Comparison of ENCODE assay signal across 8 cellular contexts in genomic region chr22:42078469-42079318, GRCh38. TPM values are rescaled to one million over a fixed set of nuclear protein-coding genes. Genes with fewer than 3 reads are reported as not detected.
A peak's percentile ranks its signal among the peaks of the same experiment; 100 is the strongest.
DNase-seq lines count a peak whose midpoint lies in the region; ATAC-seq and TF ChIP-seq lines count a peak whose summit lies in the region.

No MANE protein-coding gene starts in this region.

- H3K36me3 ChIP-seq in CD8-positive, alpha-beta memory T cell (ENCODE audit: insufficient read depth, low read length) = peaks cover 13% of the 10 kb centered on the region
- peaks cover 41% of the 10 kb centered on the region for H3K36me3 ChIP-seq in left ventricle myocardium inferior

- CTCF ChIA-PET in CD8-positive, alpha-beta memory T cell (lab: Charles Lee) = interaction anchor here (2.2 to 4.7 kb wide), 2 partner anchors 9 to 12 kb away, joined by 9 to 41 read pairs; partner anchors contain the start of gene NDUFA6

- no peak for DNase-seq in CD8-positive, alpha-beta memory T cell
- DNase-seq in HFFc6 = no peak
- no peak for DNase-seq in activated T-helper 2 cell treated with anti-CD3 and anti-CD28 coated beads, Interferon-gamma antibody, Interleukin-2, Interleukin-4, amounts not matched to agents 10 μg/mL and 5 μg/mL and 100 μg/mL, durations not matched to agents 14 hours and 24 hours and 36 hours (ENCODE audit: low spot score)
- no peak for DNase-seq in left ventricle myocardium inferior
- DNase-seq in sciatic nerve (ENCODE audit: low spot score) = no peak
- DNase-seq in AG08395 (ENCODE audit: low spot score) = no peak
- DNase-seq in NCI-H1417 treated with DMSO at 0.1 percent for 48 hours (lab: John Stamatoyannopoulos, UW) = no peak

- H3K4me1 ChIP-seq in CD8-positive, alpha-beta memory T cell (ENCODE audit: insufficient read depth, low read length) = peaks cover 24% of the 10 kb centered on the region
- H3K4me1 ChIP-seq in left ventricle myocardium inferior = peaks cover 79% of the 10 kb centered on the region

- peaks cover 30 to 57% (median 37%) of the 10 kb centered on the region in 3 donors for H3K4me1 Mint-ChIP-seq in CD8-positive, alpha-beta memory T cell
- H3K4me1 Mint-ChIP-seq in HFFc6 (ENCODE audit: low read depth) = peaks cover 40% of the 10 kb centered on the region
- peaks cover 30% of the 10 kb centered on the region for H3K4me1 Mint-ChIP-seq in activated T-helper 2 cell treated with anti-CD3 and anti-CD28 coated beads, Interferon-gamma antibody, Interleukin-2, Interleukin-4, amounts not matched to agents 10 μg/mL and 5 μg/mL and 100 μg/mL, durations not matched to agents 14 hours and 24 hours and 36 hours (ENCODE audit: low read depth)

- H3K4me3 Mint-ChIP-seq in CD8-positive, alpha-beta memory T cell = peak overlapping the region; percentile 93 to 98 (median 96)
- peak overlapping the region; percentile 98 for H3K4me3 Mint-ChIP-seq in HFFc6
- peak overlapping the region; percentile 97 for H3K4me3 Mint-ChIP-seq in activated T-helper 2 cell treated with anti-CD3 and anti-CD28 coated beads, Interferon-gamma antibody, Interleukin-2, Interleukin-4, amounts not matched to agents 10 μg/mL and 5 μg/mL and 100 μg/mL, durations not matched to agents 14 hours and 24 hours and 36 hours (ENCODE audit: low read depth)

- intact Hi-C loops in activated T-helper 2 cell treated with anti-CD3 and anti-CD28 coated beads, Interferon-gamma antibody, Interleukin-2, Interleukin-4, amounts not matched to agents 10 μg/mL and 5 μg/mL and 100 μg/mL, durations not matched to agents 14 hours and 24 hours and 36 hours (cut with micrococcal nuclease) = loop anchor here (10.0 kb wide), 1 partner anchor 244 kb away; the partner anchor contains the start of gene SREBF2
- intact Hi-C loops in left ventricle myocardium inferior (cut with micrococcal nuclease) (no loop called here), sciatic nerve (cut with DNase I) (no loop called here)

- no peaks in the 10 kb centered on the region for H3K9me3 Mint-ChIP-seq in CD8-positive, alpha-beta memory T cell
- no peaks in the 10 kb centered on the region for H3K9me3 Mint-ChIP-seq in HFFc6
- H3K9me3 Mint-ChIP-seq in activated T-helper 2 cell treated with anti-CD3 and anti-CD28 coated beads, Interferon-gamma antibody, Interleukin-2, Interleukin-4, amounts not matched to agents 10 μg/mL and 5 μg/mL and 100 μg/mL, durations not matched to agents 14 hours and 24 hours and 36 hours = no peaks in the 10 kb centered on the region

- H3K27me3 Mint-ChIP-seq in CD8-positive, alpha-beta memory T cell = no peaks in the 10 kb centered on the region
- H3K27me3 Mint-ChIP-seq in HFFc6 (ENCODE audit: insufficient read depth) = peaks cover 8% of the 10 kb centered on the region
- no peaks in the 10 kb centered on the region for H3K27me3 Mint-ChIP-seq in activated T-helper 2 cell treated with anti-CD3 and anti-CD28 coated beads, Interferon-gamma antibody, Interleukin-2, Interleukin-4, amounts not matched to agents 10 μg/mL and 5 μg/mL and 100 μg/mL, durations not matched to agents 14 hours and 24 hours and 36 hours (ENCODE audit: low read depth)

- POLR2A ChIA-PET in CD8-positive, alpha-beta memory T cell (lab: Charles Lee) = interaction anchor here (0.5 to 3.0 kb wide), 5 partner anchors 8 to 290 kb away, joined by 3 to 68 read pairs (median 6); partner anchors contain the start of genes NAGA and NDUFA6

- H3K27ac ChIP-seq in CD8-positive, alpha-beta memory T cell (ENCODE audit: low read depth, low read length) = peak overlapping the region; percentile 92
- peak overlapping the region; percentile 97 for H3K27ac ChIP-seq in left ventricle myocardium inferior (replicated peaks)

- TF ChIP-seq CTCF in HFFc6 (IDR thresholded peaks at IDR 0.05) = no peak
- no peak for TF ChIP-seq CTCF in left ventricle myocardium inferior (IDR thresholded peaks at IDR 0.05; ENCODE audit: borderline replicate concordance)

- ATAC-seq in sciatic nerve (peak; percentile 31), GM21515 (IDR thresholded peaks at IDR 0.05; ENCODE audit: unreplicated experiment) (no peak)

- peaks cover 2 to 33% (median 6%) of the 10 kb centered on the region in 3 donors for H3K36me3 Mint-ChIP-seq in CD8-positive, alpha-beta memory T cell
- H3K36me3 Mint-ChIP-seq in HFFc6 (ENCODE audit: low read depth) = peaks cover 20% of the 10 kb centered on the region
- H3K36me3 Mint-ChIP-seq in activated T-helper 2 cell treated with anti-CD3 and anti-CD28 coated beads, Interferon-gamma antibody, Interleukin-2, Interleukin-4, amounts not matched to agents 10 μg/mL and 5 μg/mL and 100 μg/mL, durations not matched to agents 14 hours and 24 hours and 36 hours (ENCODE audit: low read depth) = peaks cover 26% of the 10 kb centered on the region

- no peaks in the 10 kb centered on the region for H3K9me3 ChIP-seq in CD8-positive, alpha-beta memory T cell (ENCODE audit: low read length)
- no peaks in the 10 kb centered on the region for H3K9me3 ChIP-seq in left ventricle myocardium inferior (replicated peaks)

- peak overlapping the region; percentile 81 for H3K4me3 ChIP-seq in CD8-positive, alpha-beta memory T cell (ENCODE audit: low read length)
- peak overlapping the region; percentile 75 for H3K4me3 ChIP-seq in left ventricle myocardium inferior

- no peaks in the 10 kb centered on the region for H3K27me3 ChIP-seq in CD8-positive, alpha-beta memory T cell (ENCODE audit: insufficient read depth, low read length, poor library complexity, severe bottlenecking)
- no peaks in the 10 kb centered on the region for H3K27me3 ChIP-seq in left ventricle myocardium inferior (ENCODE audit: low read depth)

- H3K27ac Mint-ChIP-seq in CD8-positive, alpha-beta memory T cell = peak overlapping the region; percentile 97 to 100 (median 98)
- H3K27ac Mint-ChIP-seq in HFFc6 = peak overlapping the region; percentile 94
- H3K27ac Mint-ChIP-seq in activated T-helper 2 cell treated with anti-CD3 and anti-CD28 coated beads, Interferon-gamma antibody, Interleukin-2, Interleukin-4, amounts not matched to agents 10 μg/mL and 5 μg/mL and 100 μg/mL, durations not matched to agents 14 hours and 24 hours and 36 hours = peak overlapping the region; percentile 93

RNA-seq across cellular contexts. Expression of gene SMDT1, which starts 0.8 kb away (rescaled TPM):
- 10 to 100 TPM; 67.9 to 74.5 TPM for total RNA-seq in CD8-positive, alpha-beta memory T cell
- 160 TPM for polyA plus RNA-seq in CD8-positive, alpha-beta memory T cell
- 10 to 100 TPM; 46.8 to 55.4 (median 51.7) TPM for total RNA-seq in HFFc6 (2021; fragmentation: NEBNext Ultra II Directional; extraction: Animal tissue kit (Norgen Biotek cat#: 25700))
- total RNA-seq in activated T-helper 2 cell treated with anti-CD3 and anti-CD28 coated beads, Interferon-gamma antibody, Interleukin-2, Interleukin-4, amounts not matched to agents 10 μg/mL and 5 μg/mL and 100 μg/mL, durations not matched to agents 14 hours and 24 hours and 36 hours = 65.1 and 69.7 TPM in 2 replicates
- total RNA-seq in left ventricle myocardium inferior = 153 TPM
- total RNA-seq in sciatic nerve = 53.3 TPM

RNA-seq across cellular contexts. Expression of gene PHETA2, which starts 4.6 kb away (rescaled TPM):
- 1 to 10 TPM; 3.1 TPM for total RNA-seq in CD8-positive, alpha-beta memory T cell
- 0.67 TPM for polyA plus RNA-seq in CD8-positive, alpha-beta memory T cell
- 10 to 100 TPM in 2 of 6 experiments, 1 to 10 TPM in 4; 7.4 to 12.5 (median 7.6) TPM for total RNA-seq in HFFc6 (2021; fragmentation: NEBNext Ultra II Directional; extraction: Animal tissue kit (Norgen Biotek cat#: 25700))
- total RNA-seq in activated T-helper 2 cell treated with anti-CD3 and anti-CD28 coated beads, Interferon-gamma antibody, Interleukin-2, Interleukin-4, amounts not matched to agents 10 μg/mL and 5 μg/mL and 100 μg/mL, durations not matched to agents 14 hours and 24 hours and 36 hours = 5.6 and 5.7 TPM in 2 replicates
- 3.4 TPM for total RNA-seq in left ventricle myocardium inferior
- 12.8 TPM for total RNA-seq in sciatic nerve

RNA-seq across cellular contexts. Expression of gene NAGA, which starts 8.1 kb away (rescaled TPM):
- total RNA-seq in CD8-positive, alpha-beta memory T cell = 10 to 100 TPM; 20.3 to 21.2 TPM
- 19.0 TPM for polyA plus RNA-seq in CD8-positive, alpha-beta memory T cell
- 10 to 100 TPM; 19.5 to 24.4 (median 21.7) TPM for total RNA-seq in HFFc6 (2021; fragmentation: NEBNext Ultra II Directional; extraction: Animal tissue kit (Norgen Biotek cat#: 25700))
- total RNA-seq in activated T-helper 2 cell treated with anti-CD3 and anti-CD28 coated beads, Interferon-gamma antibody, Interleukin-2, Interleukin-4, amounts not matched to agents 10 μg/mL and 5 μg/mL and 100 μg/mL, durations not matched to agents 14 hours and 24 hours and 36 hours = 38.8 and 44.9 TPM in 2 replicates
- total RNA-seq in left ventricle myocardium inferior (11.7 TPM), sciatic nerve (17.0 TPM)

RNA-seq across cellular contexts. Expression of gene NDUFA6, which starts 11.9 kb away (rescaled TPM):
- 100 to 1,000 TPM; 106 to 126 TPM for total RNA-seq in CD8-positive, alpha-beta memory T cell
- 140 TPM for polyA plus RNA-seq in CD8-positive, alpha-beta memory T cell
- total RNA-seq in HFFc6 (2021; fragmentation: NEBNext Ultra II Directional; extraction: Animal tissue kit (Norgen Biotek cat#: 25700)) = 10 to 100 TPM; 69.6 to 90.2 (median 81.9) TPM
- total RNA-seq in activated T-helper 2 cell treated with anti-CD3 and anti-CD28 coated beads, Interferon-gamma antibody, Interleukin-2, Interleukin-4, amounts not matched to agents 10 μg/mL and 5 μg/mL and 100 μg/mL, durations not matched to agents 14 hours and 24 hours and 36 hours = 92.4 and 95.1 TPM in 2 replicates
- total RNA-seq in left ventricle myocardium inferior (270 TPM), sciatic nerve (31.9 TPM)

RNA-seq across cellular contexts. Expression of gene CYP2D6, which starts 51.9 kb away (rescaled TPM):
- total RNA-seq in CD8-positive, alpha-beta memory T cell = 1 to 10 TPM; 1.8 to 2.2 TPM
- polyA plus RNA-seq in CD8-positive, alpha-beta memory T cell = 0.26 TPM
- under 1 TPM in 5 of 6 experiments, not detected in 1; 0.13 to 0.35 (median 0.17) TPM for total RNA-seq in HFFc6 (2021; fragmentation: NEBNext Ultra II Directional; extraction: Animal tissue kit (Norgen Biotek cat#: 25700))
- 3.5 and 3.6 TPM in 2 replicates for total RNA-seq in activated T-helper 2 cell treated with anti-CD3 and anti-CD28 coated beads, Interferon-gamma antibody, Interleukin-2, Interleukin-4, amounts not matched to agents 10 μg/mL and 5 μg/mL and 100 μg/mL, durations not matched to agents 14 hours and 24 hours and 36 hours
- 0.16 TPM for total RNA-seq in left ventricle myocardium inferior
- total RNA-seq in sciatic nerve = 2.0 TPM
